ENCODE assay signal across 8 cellular contexts in the genomic region with DNA sequence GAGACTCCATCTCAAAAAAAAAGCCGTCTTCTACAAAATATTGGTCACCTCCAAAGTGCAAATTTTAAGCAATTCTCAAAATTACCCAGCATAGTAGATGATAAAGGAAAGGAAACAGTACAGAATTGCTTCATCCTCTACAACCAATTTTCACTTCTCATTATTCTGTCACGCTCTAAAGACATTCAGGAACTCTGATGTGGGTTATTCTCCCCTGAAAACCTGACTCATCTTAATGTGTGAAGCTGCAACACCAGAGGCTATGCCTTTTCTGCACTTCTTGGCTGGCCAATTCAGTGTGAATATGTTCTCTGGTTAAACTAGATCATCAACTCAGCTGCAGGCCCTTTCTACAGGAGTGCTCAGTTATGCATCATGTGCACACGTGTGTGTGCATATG. TPM values are rescaled to one million over a fixed set of nuclear protein-coding genes. Genes with fewer than 3 reads are reported as not detected.
DNase-seq lines count a peak whose midpoint lies in the region; ATAC-seq, FAIRE-seq and TF ChIP-seq lines count a peak whose summit lies in the region.

No MANE protein-coding gene starts in this region.

- ATAC-seq in GM18519 (IDR thresholded peaks at IDR 0.05; ENCODE audit: low FRiP score, unreplicated experiment): peak; percentile 97
- peak; percentile 97 for ATAC-seq in GM21619 (IDR thresholded peaks at IDR 0.05; ENCODE audit: unreplicated experiment)

- FAIRE-seq in bronchial epithelial cell (lab: Jason Lieb, UNC): peak; percentile 83
- FAIRE-seq in D721Med (lab: Jason Lieb, UNC): no peak

- DNase-seq in Jurkat, Clone E6-1 (ENCODE audit: low read depth, low spot score): peak; percentile 77
- DNase-seq in bronchial epithelial cell (ENCODE audit: low read depth): peak; percentile 70
- DNase-seq in effector CD8-positive, alpha-beta T cell (lab: John Stamatoyannopoulos, UW): no peak
- no peak for DNase-seq in NCI-H187 treated with DMSO at 0.1 percent for 48 hours (lab: John Stamatoyannopoulos, UW)
- DNase-seq in D721Med (ENCODE audit: insufficient read length, low spot score): no peak
- no peak for DNase-seq in NCI-H226

- H3K36me3 ChIP-seq in bronchial epithelial cell (ENCODE audit: control insufficient read depth, insufficient read depth, low read length): no peaks in the 10 kb centered on the region

- no peak overlapping the region for H3K4me3 ChIP-seq in Jurkat, Clone E6-1 (ENCODE audit: low read length)
- no peak overlapping the region for H3K4me3 ChIP-seq in bronchial epithelial cell (ENCODE audit: low read depth, low read length)

- no peaks in the 10 kb centered on the region for H3K27me3 ChIP-seq in bronchial epithelial cell (ENCODE audit: control insufficient read depth, insufficient read depth, low read length)

- TF ChIP-seq CTCF in bronchial epithelial cell (IDR thresholded peaks at IDR 0.05; ENCODE audit: insufficient read depth, low read length, severe bottlenecking): no peak
- TF ChIP-seq CTCF in D721Med (IDR thresholded peaks at IDR 0.05; ENCODE audit: insufficient read depth, missing control alignments): no peak

RNA-seq across cellular contexts. Expression of a gene that starts 11.0 kb away (rescaled TPM):
- polyA plus RNA-seq in Jurkat, Clone E6-1 (2012; ENCODE audit: insufficient read depth, insufficient read length): not detected
- total RNA-seq in bronchial epithelial cell: under 0.01 TPM in 1 of 2 replicates, not detected in the other

RNA-seq across cellular contexts. Expression of a gene that starts 57.6 kb away (rescaled TPM):
- polyA plus RNA-seq in Jurkat, Clone E6-1 (2012; ENCODE audit: insufficient read depth, insufficient read length): not detected
- not detected in 2 replicates for total RNA-seq in bronchial epithelial cell

Comparison
In these comparisons a context has a peak if more than half of its experiments do, and no peak if none do; other contexts are left out.
1. DNase-seq: peak in Jurkat, Clone E6-1 (single experiment) and bronchial epithelial cell (single experiment); none in effector CD8-positive, alpha-beta T cell (single experiment), NCI-H187 treated with DMSO at 0.1 percent for 48 hours (single experiment), D721Med (single experiment) and NCI-H226 (single experiment).